Comparison of ENCODE assay signal across 8 cellular contexts in genomic region chr6:116682334-116682712, GRCh38. TPM values are rescaled to one million over a fixed set of nuclear protein-coding genes. Genes with fewer than 3 reads are reported as not detected.
DNase-seq lines count a peak whose midpoint lies in the region; ATAC-seq, FAIRE-seq and TF ChIP-seq lines count a peak whose summit lies in the region.

No MANE protein-coding gene starts in this region.

- H3K36me3 ChIP-seq in endocrine pancreas (ENCODE audit: control insufficient read depth, insufficient read depth, low read length) = no peaks in the 10 kb centered on the region

- H3K9ac ChIP-seq in endocrine pancreas (ENCODE audit: control insufficient read depth, insufficient read depth, low read length) = no peak overlapping the region

- FAIRE-seq in HTR-8/SVneo (lab: Jason Lieb, UNC) = no peak

- H3K4me3 ChIP-seq in endocrine pancreas (ENCODE audit: control insufficient read depth, insufficient read depth, low read length) = peak overlapping the region; percentile 87

- H3K27ac Mint-ChIP-seq in WTC11 = no peak overlapping the region

- peak overlapping the region; percentile 99 for H3K4me3 Mint-ChIP-seq in WTC11

- peaks cover 5% of the 10 kb centered on the region for H3K9me3 Mint-ChIP-seq in WTC11

- H3K27me3 Mint-ChIP-seq in WTC11 (ENCODE audit: low read depth) = no peaks in the 10 kb centered on the region; the same call in 1 of the 2 replicates

- ATAC-seq in GM19467 (IDR thresholded peaks at IDR 0.05; ENCODE audit: unreplicated experiment) = peak; percentile 23
- ATAC-seq in WTC11 = no peak

- H3K27me3 ChIP-seq in endocrine pancreas (ENCODE audit: control insufficient read depth, insufficient read depth, low read length) = no peaks in the 10 kb centered on the region

- CTCF ChIA-PET in WTC11 (lab: Charles Lee) = no interaction called here

- POLR2A ChIA-PET in WTC11 (lab: Charles Lee) = interaction anchor here (1.0 to 1.2 kb wide), 2 partner anchors 14 to 16 kb away, joined by 3 to 4 read pairs; partner anchors contain the start of gene ZUP1

- H3K36me3 Mint-ChIP-seq in WTC11 = peaks cover 22% of the 10 kb centered on the region

- no peak for TF ChIP-seq CTCF in WTC11 (IDR thresholded peaks at IDR 0.05)

- peaks cover 22% of the 10 kb centered on the region for H3K4me1 Mint-ChIP-seq in WTC11

- DNase-seq in Daoy (ENCODE audit: low read depth) (peak; percentile 51), LHCN-M2 (ENCODE audit: low read depth) (peak; percentile 43), WTC11 (ENCODE audit: low spot score) (no peak), non-pigmented ciliary epithelial cell (ENCODE audit: low read depth) (peak; percentile 17), NCI-H1092 (lab: John Stamatoyannopoulos, UW) (no peak), HTR-8/SVneo (ENCODE audit: insufficient read length, low spot score) (no peak)

- H3K9me3 ChIP-seq in endocrine pancreas (ENCODE audit: control insufficient read depth, low read length) = no peaks in the 10 kb centered on the region

- H3K4me1 ChIP-seq in endocrine pancreas (ENCODE audit: control insufficient read depth, insufficient read depth, low read length) = no peaks in the 10 kb centered on the region

TF ChIP-seq in WTC11, 78 proteins besides CTCF, POLR2A, EP300 and RAD21:
- TF ChIP-seq TCF7 (CRISPR knock-in tag; IDR thresholded peaks at IDR 0.05; ENCODE audit: low read depth) (no peak), ZBTB43 (CRISPR knock-in tag; IDR thresholded peaks at IDR 0.05) (no peak), SMAD3 (CRISPR knock-in tag; IDR thresholded peaks at IDR 0.05; ENCODE audit: borderline replicate concordance) (no peak), ZMAT4 (CRISPR knock-in tag; IDR thresholded peaks at IDR 0.05) (no peak), GTF2I (CRISPR knock-in tag; conservative IDR thresholded peaks at IDR 0.05) (no peak), GABPB1 (CRISPR knock-in tag; IDR thresholded peaks at IDR 0.05) (no peak), RELA (CRISPR knock-in tag; IDR thresholded peaks at IDR 0.05; ENCODE audit: borderline replicate concordance) (no peak), FOXP1 (CRISPR knock-in tag; IDR thresholded peaks at IDR 0.05; ENCODE audit: borderline replicate concordance) (no peak), TEAD1 (CRISPR knock-in tag; IDR thresholded peaks at IDR 0.05) (no peak), ETV6 (CRISPR knock-in tag; IDR thresholded peaks at IDR 0.05) (no peak), GRHL2 (CRISPR knock-in tag; IDR thresholded peaks at IDR 0.05; ENCODE audit: insufficient replicate concordance, severe bottlenecking) (no peak), TEAD4 (CRISPR knock-in tag; IDR thresholded peaks at IDR 0.05) (no peak), NFATC4 (CRISPR knock-in tag; IDR thresholded peaks at IDR 0.05) (no peak)

RNA-seq across cellular contexts. Expression of gene KPNA5, which starts 1.3 kb away (rescaled TPM):
- total RNA-seq in Daoy (2014; rRNA removed; shearing (Covaris generic)) = 10.5 and 16.7 TPM in 2 replicates
- total RNA-seq in LHCN-M2 (2014; rRNA removed) (6.8 and 8.3 TPM in 2 replicates), WTC11 (2021) (10.0 to 12.7 TPM (median 12.2 TPM) in 3 replicates)
- polyA plus RNA-seq in LHCN-M2 (2012) = 2.1 TPM

RNA-seq across cellular contexts. Expression of gene ZUP1, which starts 13.8 kb away (rescaled TPM):
- 16.7 and 21.0 TPM in 2 replicates for total RNA-seq in Daoy (2014; rRNA removed; shearing (Covaris generic))
- total RNA-seq in LHCN-M2 (2014; rRNA removed) (18.0 and 18.5 TPM in 2 replicates), WTC11 (2021) (15.5 to 19.4 TPM (median 16.9 TPM) in 3 replicates)
- polyA plus RNA-seq in LHCN-M2 (2012) = 4.1 TPM

Comparison
In these comparisons a context has a peak if more than half of its experiments do, and no peak if none do; other contexts are left out.
1. DNase-seq: peak in Daoy (single experiment), LHCN-M2 (single experiment) and non-pigmented ciliary epithelial cell (single experiment); none in WTC11 (single experiment), NCI-H1092 (single experiment) and HTR-8/SVneo (single experiment).